Comparison of ENCODE assay signal across 8 cellular contexts in the genomic region with DNA sequence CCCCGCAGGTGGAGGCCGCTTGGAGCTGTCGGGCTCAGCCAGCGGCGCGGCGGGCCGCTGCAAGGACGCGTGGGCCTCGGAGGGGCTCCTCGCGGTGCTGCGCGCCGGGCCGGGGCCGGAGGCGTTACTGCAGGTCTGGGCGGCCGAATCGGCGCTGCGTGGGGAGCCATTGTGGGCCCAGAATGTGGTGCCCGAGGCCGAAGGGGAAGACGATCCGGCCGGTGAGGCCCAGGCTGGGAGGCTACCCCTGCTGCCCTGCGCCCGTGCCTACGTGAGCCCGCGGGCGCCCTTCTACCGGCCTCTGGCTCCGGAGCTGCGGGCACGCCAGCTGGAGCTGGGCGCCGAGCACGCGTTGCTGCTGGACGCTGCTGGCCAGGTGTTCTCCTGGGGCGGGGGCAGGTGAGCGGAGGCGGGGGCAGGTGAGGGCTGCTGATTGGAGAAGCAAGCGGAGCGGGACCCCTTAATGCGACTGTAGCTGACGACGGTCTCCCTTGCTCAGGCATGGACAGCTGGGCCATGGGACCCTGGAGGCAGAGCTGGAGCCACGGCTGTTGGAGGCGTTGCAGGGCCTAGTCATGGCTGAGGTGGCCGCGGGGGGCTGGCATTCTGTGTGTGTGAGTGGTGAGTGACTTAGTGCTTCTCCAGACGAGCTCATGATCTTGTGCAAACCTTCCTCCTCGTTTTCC. TPM values are rescaled to one million over a fixed set of nuclear protein-coding genes. Genes with fewer than 3 reads are reported as not detected.
DNase-seq lines count a peak whose midpoint lies in the region; TF ChIP-seq lines count a peak whose summit lies in the region.

No MANE protein-coding gene starts in this region.

- H3K9me3 ChIP-seq in BLaER1 (no peaks in the 10 kb centered on the region), NT2/D1 (ENCODE audit: insufficient read depth, low read length) (no peaks in the 10 kb centered on the region), muscle layer of duodenum (ENCODE audit: control insufficient read depth in 1 of 2, low read length in 2 of 2) (no peaks in the 10 kb centered on the region), MG63 (no peaks in the 10 kb centered on the region)

- no peaks in the 10 kb centered on the region for H3K9me3 Mint-ChIP-seq in endothelial cell (ENCODE audit: unreplicated experiment)

- H3K36me3 ChIP-seq in BLaER1: peaks cover 64% of the 10 kb centered on the region
- H3K36me3 ChIP-seq in NT2/D1 (ENCODE audit: insufficient read depth, insufficient read length, low read length): peaks cover 51% of the 10 kb centered on the region
- peaks cover 26 to 35% of the 10 kb centered on the region in 2 donors for H3K36me3 ChIP-seq in muscle layer of duodenum (ENCODE audit: control insufficient read depth in 1 of 2, insufficient read depth in 2 of 2, low read length in 2 of 2)
- H3K36me3 ChIP-seq in MG63: peaks cover 46% of the 10 kb centered on the region

- H3K4me3 ChIP-seq in BLaER1: no peak overlapping the region; the same call in 1 of the 2 replicates
- H3K4me3 ChIP-seq in NT2/D1 (ENCODE audit: insufficient read length, low read depth): peak overlapping the region; percentile 75
- H3K4me3 ChIP-seq in muscle layer of duodenum (ENCODE audit: low read depth in 1 of 2, low read length in 2 of 2): peak overlapping the region; percentile 1 to 84
- H3K4me3 ChIP-seq in MG63: no peak overlapping the region

- H3K4me2 ChIP-seq in BLaER1: peak overlapping the region; percentile 97

- H3K27ac ChIP-seq in BLaER1: no peak overlapping the region
- no peak overlapping the region for H3K27ac ChIP-seq in muscle layer of duodenum (ENCODE audit: low read length)

- no peak overlapping the region for H3K27ac Mint-ChIP-seq in endothelial cell (ENCODE audit: unreplicated experiment)

- H3K27me3 Mint-ChIP-seq in endothelial cell (ENCODE audit: unreplicated experiment): peaks cover 16% of the 10 kb centered on the region

- peaks cover 14% of the 10 kb centered on the region for H3K36me3 Mint-ChIP-seq in endothelial cell (ENCODE audit: low read depth, unreplicated experiment)

- H3K4me1 ChIP-seq in BLaER1 (peaks cover 54% of the 10 kb centered on the region), NT2/D1 (ENCODE audit: insufficient read depth, insufficient read length) (peaks cover 8% of the 10 kb centered on the region), muscle layer of duodenum (ENCODE audit: control insufficient read depth in 1 of 2, insufficient read depth in 2 of 2, low read length in 2 of 2) (peaks cover 7 to 26% of the 10 kb centered on the region in 2 donors)

- DNase-seq in NT2/D1 (ENCODE audit: low read depth, low spot score): no peak
- peak; percentile 41 for DNase-seq in endothelial cell (ENCODE audit: low spot score)
- no peak for DNase-seq in NCI-H1105 (lab: John Stamatoyannopoulos, UW)
- no peak for DNase-seq in MG63
- DNase-seq in T-helper 9 cell: no peak
- DNase-seq in stimulated activated CD4-positive, alpha-beta T cell treated with anti-CD3 and anti-CD28 coated beads, Interleukin-12 subunit alpha, Interleukin-12 subunit beta, amount 100 ng/mL, for 4 hours: no peak

- H3K27me3 ChIP-seq in BLaER1 (no peaks in the 10 kb centered on the region), NT2/D1 (ENCODE audit: insufficient read depth, insufficient read length) (peaks cover 7% of the 10 kb centered on the region), muscle layer of duodenum (ENCODE audit: low read depth, low read length) (no peaks in the 10 kb centered on the region), MG63 (no peaks in the 10 kb centered on the region)

- H3K4me1 Mint-ChIP-seq in endothelial cell (ENCODE audit: unreplicated experiment): peaks cover 2% of the 10 kb centered on the region

- peak overlapping the region; percentile 86 for H3K4me3 Mint-ChIP-seq in endothelial cell (ENCODE audit: unreplicated experiment)

- H3K9ac ChIP-seq in BLaER1 (0 out of 2 replicates have a peak overlapping the region, but pooled peaks have one; percentile 19), NT2/D1 (ENCODE audit: insufficient read length, low read depth) (peak overlapping the region; percentile 89)

- no peak for TF ChIP-seq CTCF in endothelial cell (IDR thresholded peaks at IDR 0.05; ENCODE audit: unreplicated experiment)

- peaks cover 52% of the 10 kb centered on the region for H4K20me1 ChIP-seq in BLaER1

RNA-seq across cellular contexts. Expression of a gene that starts 2.6 kb away (rescaled TPM):
- total RNA-seq in endothelial cell (ENCODE audit: unreplicated experiment): 5.2 TPM
- total RNA-seq in MG63 (2014; rRNA removed; shearing (Covaris generic); ENCODE audit: low replicate concordance): 25.7 and 27.5 TPM in 2 replicates

RNA-seq across cellular contexts. Expression of a gene that starts 22.2 kb away (rescaled TPM):
- 102 TPM for total RNA-seq in endothelial cell (ENCODE audit: unreplicated experiment)
- 43.1 and 64.2 TPM in 2 replicates for total RNA-seq in MG63 (2014; rRNA removed; shearing (Covaris generic); ENCODE audit: low replicate concordance)

RNA-seq across cellular contexts. Expression of a gene that starts 24.9 kb away (rescaled TPM):
- total RNA-seq in endothelial cell (ENCODE audit: unreplicated experiment): 14.5 TPM
- 32.6 and 51.9 TPM in 2 replicates for total RNA-seq in MG63 (2014; rRNA removed; shearing (Covaris generic); ENCODE audit: low replicate concordance)

RNA-seq across cellular contexts. Expression of a gene that starts 37.1 kb away (rescaled TPM):
- total RNA-seq in endothelial cell (ENCODE audit: unreplicated experiment): 19.5 TPM
- 231 and 268 TPM in 2 replicates for total RNA-seq in MG63 (2014; rRNA removed; shearing (Covaris generic); ENCODE audit: low replicate concordance)

RNA-seq across cellular contexts. Expression of a gene that starts 54.1 kb away (rescaled TPM):
- 72.2 TPM for total RNA-seq in endothelial cell (ENCODE audit: unreplicated experiment)
- total RNA-seq in MG63 (2014; rRNA removed; shearing (Covaris generic); ENCODE audit: low replicate concordance): 9.5 and 45.8 TPM in 2 replicates

Comparison
In these comparisons a context has a peak if more than half of its experiments do, and no peak if none do; other contexts are left out.
1. H3K4me3 ChIP-seq: peak in NT2/D1 (single experiment) and muscle layer of duodenum (2 of 2); none in BLaER1 (single experiment) and MG63 (single experiment).